In the genomic region with DNA sequence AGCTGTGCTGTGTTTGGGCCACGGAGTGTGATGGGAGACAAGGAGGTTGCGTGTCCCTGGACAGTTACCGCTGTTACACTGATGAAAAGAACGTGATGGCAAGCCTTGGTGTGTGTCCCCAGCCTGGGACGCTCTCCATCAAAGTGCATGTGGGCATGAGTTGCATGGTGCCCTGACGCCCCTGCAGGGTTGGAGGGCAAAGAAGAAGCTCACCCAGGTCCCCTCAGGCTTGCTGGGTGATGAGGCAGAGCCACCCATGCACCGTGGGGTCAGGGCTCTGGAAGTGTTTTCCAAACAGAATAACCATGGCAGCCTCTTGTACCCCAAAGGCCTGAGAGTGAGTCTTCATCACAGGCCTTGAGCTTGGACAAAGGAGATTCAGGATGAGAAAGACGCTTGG, we compare ENCODE assay signal across 19 cellular contexts.
"Had no signal": no experiment of that assay in that cellular context is flagged by ENCODE, and none has a peak within 500 bp of the region (broad histone marks: within the 10 kb centered on the region; RNA-seq: fewer than 3 reads in every experiment).

No MANE protein-coding gene starts in this region.

- H3K4me1 ChIP-seq: right lobe of liver had no signal

- H3K4me3 ChIP-seq: heart left ventricle, lung, psoas muscle, right lobe of liver, tibial nerve, upper lobe of right lung, vagina had no signal

- DNase-seq: foreskin melanocyte; heart left ventricle; hippocampal formation; left colon; left ventricle myocardium superior; mesenchymal stem cell; midbrain; retina; right lobe of liver; stimulated activated CD4-positive, alpha-beta T cell treated with anti-CD3 and anti-CD28 coated beads, Interleukin-2, amount 100 ng/mL, for 24 hours; stimulated activated CD4-positive, alpha-beta T cell treated with anti-CD3 and anti-CD28 coated beads, Interleukin-4, amount 100 ng/mL, for 4 hours; stimulated activated naive B cell treated with anti-CD40 and anti-IgM and Interleukin-4, amounts not matched to agents 10 μg/mL and 1 μg/mL and 100 μg/mL, for 72 hours; stimulated activated naive CD8-positive, alpha-beta T cell treated with anti-CD3 and anti-CD28 coated beads, Interleukin-15, amount 100 ng/mL, for 72 hours; upper lobe of right lung had no signal

- H3K27me3 ChIP-seq: right lobe of liver, upper lobe of right lung, vagina had no signal

- H3K36me3 ChIP-seq: heart left ventricle, right lobe of liver, vagina had no signal

- H3K27ac ChIP-seq: parathyroid adenoma, right lobe of liver, upper lobe of right lung, vagina had no signal

- H3K9me3 ChIP-seq: heart left ventricle, psoas muscle, right lobe of liver, tibial nerve, upper lobe of right lung, vagina had no signal

- ATAC-seq: heart left ventricle; left colon; right lobe of liver; stimulated activated naive B cell treated with anti-CD40 and anti-IgM and Interleukin-4, amounts not matched to agents 10 μg/mL and 1 μg/mL and 100 μg/mL, for 72 hours; stimulated activated naive CD8-positive, alpha-beta T cell treated with anti-CD3 and anti-CD28 coated beads, Interleukin-15, amount 100 ng/mL, for 72 hours; upper lobe of right lung had no signal
